Comparison of ENCODE assay signal across 1 cellular context in genomic region chr10:131978366-131978765, GRCh38.
TF ChIP-seq lines count a peak whose summit lies in the region.

No MANE protein-coding gene starts in this region.

TF ChIP-seq in WTC11, 78 proteins besides CTCF, POLR2A, EP300 and RAD21 (continued from another document):
- TF ChIP-seq ZNF121 (CRISPR knock-in tag; IDR thresholded peaks at IDR 0.05) = no peak
- TF ChIP-seq ZNF219 (CRISPR knock-in tag; IDR thresholded peaks at IDR 0.05; ENCODE audit: borderline replicate concordance) = no peak
- TF ChIP-seq ZNF423 (CRISPR knock-in tag; IDR thresholded peaks at IDR 0.05) = no peak
- TF ChIP-seq ATF1 (CRISPR knock-in tag; IDR thresholded peaks at IDR 0.05) = no peak
- no peak for TF ChIP-seq SP1 (CRISPR knock-in tag; conservative IDR thresholded peaks at IDR 0.05)
- no peak for TF ChIP-seq ZNF281 (CRISPR knock-in tag; IDR thresholded peaks at IDR 0.05)
- no peak for TF ChIP-seq FOXK1 (CRISPR knock-in tag; IDR thresholded peaks at IDR 0.05)
- TF ChIP-seq ZSCAN18 (CRISPR knock-in tag; IDR thresholded peaks at IDR 0.05) = no peak
- no peak for TF ChIP-seq ATF6 (CRISPR knock-in tag; IDR thresholded peaks at IDR 0.05)
- no peak for TF ChIP-seq MAX (CRISPR knock-in tag; IDR thresholded peaks at IDR 0.05)
- no peak for TF ChIP-seq CBFB (CRISPR knock-in tag; IDR thresholded peaks at IDR 0.05; ENCODE audit: low read depth)
- no peak for TF ChIP-seq NFYB (CRISPR knock-in tag; conservative IDR thresholded peaks at IDR 0.05; ENCODE audit: low read depth)
- TF ChIP-seq NFATC4 (CRISPR knock-in tag; IDR thresholded peaks at IDR 0.05) = no peak
- no peak for TF ChIP-seq GTF2I (CRISPR knock-in tag; conservative IDR thresholded peaks at IDR 0.05)
- TF ChIP-seq ESRRA (CRISPR knock-in tag; IDR thresholded peaks at IDR 0.05; ENCODE audit: borderline replicate concordance) = no peak
